ENCODE assay signal across 1 cellular context in genomic region chr12:50533203-50533584, GRCh38.
TF ChIP-seq lines count a peak whose summit lies in the region.

No MANE protein-coding gene starts in this region.

TF ChIP-seq in HepG2, 621 proteins besides CTCF, POLR2A, EP300 and RAD21:
- TF ChIP-seq SP2 (CRISPR knock-in tag; IDR thresholded peaks at IDR 0.05) (no peak), ZNF598 (CRISPR knock-in tag; IDR thresholded peaks at IDR 0.05; ENCODE audit: borderline replicate concordance) (no peak), ZHX1 (CRISPR knock-in tag; IDR thresholded peaks at IDR 0.05; ENCODE audit: low read depth) (no peak), NR0B2 (CRISPR knock-in tag; IDR thresholded peaks at IDR 0.05) (no peak), ZFX (CRISPR knock-in tag; IDR thresholded peaks at IDR 0.05; ENCODE audit: low read depth) (no peak), ZNF562 (CRISPR knock-in tag; IDR thresholded peaks at IDR 0.05; ENCODE audit: borderline replicate concordance) (no peak), MAZ (IDR thresholded peaks at IDR 0.05; ENCODE audit: borderline replicate concordance, low read depth, low read length) (no peak), MAZ (CRISPR knock-in tag; IDR thresholded peaks at IDR 0.05; ENCODE audit: low read depth) (no peak), ZBTB43 (CRISPR knock-in tag; conservative IDR thresholded peaks at IDR 0.05) (no peak), KDM2A (CRISPR knock-in tag; IDR thresholded peaks at IDR 0.05; ENCODE audit: borderline replicate concordance, low read depth) (no peak), SSRP1 (CRISPR knock-in tag; IDR thresholded peaks at IDR 0.05) (no peak), RARG (CRISPR knock-in tag; IDR thresholded peaks at IDR 0.05; ENCODE audit: low read depth) (no peak), NFIB (CRISPR knock-in tag; IDR thresholded peaks at IDR 0.05; ENCODE audit: borderline replicate concordance) (no peak), ZNF883 (CRISPR knock-in tag; IDR thresholded peaks at IDR 0.05; ENCODE audit: not compliant biosample characterization) (no peak), ZNF501 (CRISPR knock-in tag; IDR thresholded peaks at IDR 0.05) (no peak)
